1 cellular context compared by ENCODE assay signal in the genomic region with DNA sequence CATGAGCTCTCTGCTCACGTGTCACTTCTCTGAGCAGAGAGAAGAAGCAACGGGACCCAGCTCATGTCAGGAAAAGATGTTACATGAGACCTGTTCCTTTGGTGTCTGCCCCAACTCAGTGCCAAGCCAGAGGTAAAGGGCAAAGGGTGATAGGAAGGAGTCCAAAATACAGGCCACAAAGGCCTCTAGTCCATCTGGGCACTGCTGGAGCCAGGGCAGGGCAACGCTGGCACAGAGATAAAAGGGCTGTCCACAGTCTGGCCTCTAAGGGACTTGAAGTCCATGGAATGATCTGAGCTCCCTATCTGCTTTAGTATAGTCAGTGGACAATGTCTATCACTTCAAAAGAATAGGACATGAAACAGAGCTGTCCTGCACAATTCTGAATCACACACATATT.
TF ChIP-seq lines count a peak whose summit lies in the region.

No MANE protein-coding gene starts in this region.

TF ChIP-seq in liver, 16 proteins besides CTCF, POLR2A, EP300 and RAD21 (continued from another document):
- peak; percentile 100 for TF ChIP-seq HNF4G (IDR thresholded peaks at IDR 0.05)
TF ChIP-seq in liver: peak in this region for 13.
